In the genomic region with DNA sequence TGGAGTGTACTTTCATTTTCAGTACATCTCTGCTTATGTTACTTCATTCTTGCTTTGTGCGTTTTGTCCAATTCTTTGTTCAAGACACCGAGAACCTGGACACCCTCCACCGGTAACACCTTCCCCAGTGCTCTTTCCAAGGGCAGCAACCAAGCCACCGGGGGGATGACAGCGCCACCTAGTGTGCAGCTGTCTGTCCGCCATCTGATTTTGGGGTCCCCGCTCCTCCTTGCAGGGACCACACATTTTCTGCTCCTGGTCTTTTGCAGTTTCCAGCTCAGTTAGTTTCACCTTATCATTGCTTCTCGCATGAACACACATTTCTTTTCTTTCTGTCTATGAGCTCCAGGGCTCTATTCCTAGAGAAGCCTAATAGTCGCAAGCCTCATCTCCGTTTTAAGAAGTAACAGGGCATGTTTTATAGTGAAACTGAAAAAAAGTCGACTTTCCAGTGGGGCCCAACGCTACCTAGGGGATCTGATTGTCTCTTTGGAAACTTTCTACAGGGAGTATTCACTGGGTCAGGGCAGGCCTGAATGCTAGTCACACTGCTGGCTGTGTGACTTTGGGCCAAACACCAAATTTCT, we compare ENCODE assay signal across 2 cellular contexts.
TF ChIP-seq lines count a peak whose summit lies in the region.

No MANE protein-coding gene starts in this region.

TF ChIP-seq in IMR-90, 13 proteins besides CTCF, POLR2A, EP300 and RAD21 (continued from another document):
- TF ChIP-seq, protein P1, sequence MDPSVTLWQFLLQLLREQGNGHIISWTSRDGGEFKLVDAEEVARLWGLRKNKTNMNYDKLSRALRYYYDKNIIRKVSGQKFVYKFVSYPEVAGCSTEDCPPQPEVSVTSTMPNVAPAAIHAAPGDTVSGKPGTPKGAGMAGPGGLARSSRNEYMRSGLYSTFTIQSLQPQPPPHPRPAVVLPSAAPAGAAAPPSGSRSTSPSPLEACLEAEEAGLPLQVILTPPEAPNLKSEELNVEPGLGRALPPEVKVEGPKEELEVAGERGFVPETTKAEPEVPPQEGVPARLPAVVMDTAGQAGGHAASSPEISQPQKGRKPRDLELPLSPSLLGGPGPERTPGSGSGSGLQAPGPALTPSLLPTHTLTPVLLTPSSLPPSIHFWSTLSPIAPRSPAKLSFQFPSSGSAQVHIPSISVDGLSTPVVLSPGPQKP (IDR thresholded peaks at IDR 0.05; ENCODE audit: borderline replicate concordance, low read depth, low read length), result no peak
- TF ChIP-seq SMC3 (IDR thresholded peaks at IDR 0.05; ENCODE audit: low read depth, low read length), result peak; percentile 31; the same call in 1 of the 2 replicates

TF ChIP-seq in liver, 16 proteins besides CTCF, POLR2A, EP300 and RAD21 (continued from another document):
- TF ChIP-seq, protein P2, sequence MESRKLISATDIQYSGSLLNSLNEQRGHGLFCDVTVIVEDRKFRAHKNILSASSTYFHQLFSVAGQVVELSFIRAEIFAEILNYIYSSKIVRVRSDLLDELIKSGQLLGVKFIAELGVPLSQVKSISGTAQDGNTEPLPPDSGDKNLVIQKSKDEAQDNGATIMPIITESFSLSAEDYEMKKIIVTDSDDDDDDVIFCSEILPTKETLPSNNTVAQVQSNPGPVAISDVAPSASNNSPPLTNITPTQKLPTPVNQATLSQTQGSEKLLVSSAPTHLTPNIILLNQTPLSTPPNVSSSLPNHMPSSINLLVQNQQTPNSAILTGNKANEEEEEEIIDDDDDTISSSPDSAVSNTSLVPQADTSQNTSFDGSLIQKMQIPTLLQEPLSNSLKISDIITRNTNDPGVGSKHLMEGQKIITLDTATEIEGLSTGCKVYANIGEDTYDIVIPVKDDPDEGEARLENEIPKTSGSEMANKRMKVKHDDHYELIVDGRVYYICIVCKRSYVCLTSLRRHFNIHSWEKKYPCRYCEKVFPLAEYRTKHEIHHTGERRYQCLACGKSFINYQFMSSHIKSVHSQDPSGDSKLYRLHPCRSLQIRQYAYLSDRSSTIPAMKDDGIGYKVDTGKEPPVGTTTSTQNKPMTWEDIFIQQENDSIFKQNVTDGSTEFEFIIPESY (IDR thresholded peaks at IDR 0.05), result no peak
- TF ChIP-seq NR2F2 (IDR thresholded peaks at IDR 0.05), result no peak
- no peak for TF ChIP-seq HNF4G (IDR thresholded peaks at IDR 0.05)
- no peak for TF ChIP-seq RXRA (IDR thresholded peaks at IDR 0.05)
- TF ChIP-seq, protein P3, sequence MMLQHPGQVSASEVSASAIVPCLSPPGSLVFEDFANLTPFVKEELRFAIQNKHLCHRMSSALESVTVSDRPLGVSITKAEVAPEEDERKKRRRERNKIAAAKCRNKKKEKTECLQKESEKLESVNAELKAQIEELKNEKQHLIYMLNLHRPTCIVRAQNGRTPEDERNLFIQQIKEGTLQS (IDR thresholded peaks at IDR 0.05), result no peak
- no peak for TF ChIP-seq SP1 (IDR thresholded peaks at IDR 0.05)
- no peak for TF ChIP-seq YY1 (IDR thresholded peaks at IDR 0.05)
- TF ChIP-seq TAF1 (conservative IDR thresholded peaks at IDR 0.05), result no peak
- TF ChIP-seq FOXA2 (IDR thresholded peaks at IDR 0.05), result no peak
- TF ChIP-seq FOXA1 (IDR thresholded peaks at IDR 0.05), result no peak
- no peak for TF ChIP-seq JUND (IDR thresholded peaks at IDR 0.05)
- TF ChIP-seq EGR1 (IDR thresholded peaks at IDR 0.05; ENCODE audit: low read depth in 2 of 2), result no peak
- TF ChIP-seq GABPA (IDR thresholded peaks at IDR 0.05 in 1 of 2, conservative IDR thresholded peaks at IDR 0.05 in 1 of 2), result no peak
- no peak for TF ChIP-seq HNF4A (conservative IDR thresholded peaks at IDR 0.05)
